16 cellular contexts compared by ENCODE assay signal in the genomic region with DNA sequence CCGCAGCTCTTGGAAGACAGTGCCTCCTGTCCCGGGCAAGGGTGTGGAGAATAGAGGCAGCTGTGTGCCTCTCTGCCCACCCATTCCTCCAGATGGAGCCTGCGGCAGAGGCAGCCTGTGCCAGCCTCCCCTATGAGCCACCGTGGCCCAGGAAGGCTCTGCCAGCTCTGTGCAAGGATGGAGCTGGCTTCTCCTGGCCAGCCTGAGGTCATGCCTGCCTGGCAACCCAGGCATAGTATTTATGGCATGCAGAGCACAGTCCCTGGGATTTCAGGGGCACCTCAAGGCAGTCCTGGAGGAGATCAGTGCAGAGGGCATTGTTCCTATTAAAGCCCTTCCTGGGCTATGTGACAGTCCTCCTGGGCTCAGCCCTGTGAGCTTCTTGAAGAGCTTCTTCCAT. TPM values are rescaled to one million over a fixed set of nuclear protein-coding genes. Genes with fewer than 3 reads are reported as not detected.
DNase-seq lines count a peak whose midpoint lies in the region; ATAC-seq and TF ChIP-seq lines count a peak whose summit lies in the region.
"Had no signal": no experiment of that assay in that cellular context is flagged by ENCODE, and none has a peak within 500 bp of the region (broad histone marks: within the 10 kb centered on the region; RNA-seq: fewer than 3 reads in every experiment).

No MANE protein-coding gene starts in this region.

- H3K4me1 ChIP-seq in adrenal gland (replicated peaks in 1 of 2): peaks cover 25 to 66% of the 10 kb centered on the region in 2 donors

- intact Hi-C loops in adrenal gland (cut with DNase I): loop anchor here (5.0 kb wide), 2 partner anchors 36 to 41 kb away; no protein-coding TSS in a partner anchor
- intact Hi-C loops in activated CD4-positive, alpha-beta memory T cell treated with anti-CD3 and anti-CD28 coated beads for 36 hours (cut with micrococcal nuclease): loop anchor here (1.0 kb wide), 1 partner anchor 43 kb away; no protein-coding TSS in a partner anchor

- CTCF ChIA-PET in activated CD4-positive, alpha-beta memory T cell treated with anti-CD3 and anti-CD28 coated beads for 36 hours (lab: Charles Lee): interaction anchor here (0.6 to 4.2 kb wide), 18 partner anchors 8 to 1057 kb away, joined by 3 to 34 read pairs (median 4); no protein-coding TSS in a partner anchor

- peak overlapping the region in 3 of 5 donors; percentile 86 to 94 (median 92) for H3K27ac ChIP-seq in adrenal gland
- H3K27ac ChIP-seq: BLaER1 had no signal

- no peak for TF ChIP-seq CTCF in adrenal gland (IDR thresholded peaks at IDR 0.05)
- no peak for TF ChIP-seq CTCF in GM13976 (IDR thresholded peaks at IDR 0.05; ENCODE audit: borderline replicate concordance, control extremely low read depth, extremely low read depth, insufficient read depth, missing control alignments)

- no peaks in the 10 kb centered on the region for H3K9me3 ChIP-seq in adrenal gland (replicated peaks in 1 of 3)
- H3K9me3 ChIP-seq: BLaER1 had no signal

- H3K4me1 Mint-ChIP-seq in activated CD4-positive, alpha-beta memory T cell treated with anti-CD3 and anti-CD28 coated beads for 36 hours (ENCODE audit: low read depth): no peaks in the 10 kb centered on the region

- H3K4me3 ChIP-seq in adrenal gland: peak overlapping the region in 1 of 4 donors; percentile 85
- H3K4me3 ChIP-seq: GM12878 had no signal

- ATAC-seq in GM19455 (IDR thresholded peaks at IDR 0.05; ENCODE audit: unreplicated experiment): no peak

- in situ Hi-C loops in GM13976 (cut with MboI; ENCODE audit: low sequenced_read_pairs, unreplicated experiment): no loop called here

- DNase-seq in C1 segment of cervical spinal cord (lab: John Stamatoyannopoulos, UW): peak in 10 of 14 donors; percentile 27 to 68 (median 46)
- peak in 3 of 7 donors; percentile 40 to 52 (median 42) for DNase-seq in adrenal gland
- DNase-seq in inferior parietal cortex (ENCODE audit: extremely low spot score): peak; percentile 29
- peak; percentile 62 for DNase-seq in putamen (ENCODE audit: low spot score)
- DNase-seq in activated CD4-positive, alpha-beta memory T cell treated with anti-CD3 and anti-CD28 coated beads for 36 hours: no peak
- DNase-seq in GM13976 (ENCODE audit: low spot score): no peak
- DNase-seq: GF-D8, HFFc6, NCI-H524 treated with DMSO at 0.1 percent for 48 hours had no signal

- POLR2A ChIA-PET in activated CD4-positive, alpha-beta memory T cell treated with anti-CD3 and anti-CD28 coated beads for 36 hours (lab: Charles Lee): no interaction called here

- TF ChIP-seq POLR2A in adrenal gland (IDR thresholded peaks at IDR 0.05): peak in 1 of 2 donors; percentile 17

- no peaks in the 10 kb centered on the region for H3K9me3 Mint-ChIP-seq in activated CD4-positive, alpha-beta memory T cell treated with anti-CD3 and anti-CD28 coated beads for 36 hours
- H3K9me3 Mint-ChIP-seq: activated naive CD8-positive, alpha-beta T cell treated with anti-CD3 and anti-CD28 coated beads for 36 hours; HFFc6; naive thymus-derived CD8-positive, alpha-beta T cell; stimulated activated naive B cell treated with anti-CD40 and anti-IgM and Interleukin-4, amounts not matched to agents 10 μg/mL and 1 μg/mL and 100 μg/mL, for 72 hours; WTC11 had no signal

- no peaks in the 10 kb centered on the region for H3K27me3 ChIP-seq in adrenal gland
- H3K27me3 ChIP-seq: BLaER1 had no signal

- no peaks in the 10 kb centered on the region for H3K36me3 Mint-ChIP-seq in activated CD4-positive, alpha-beta memory T cell treated with anti-CD3 and anti-CD28 coated beads for 36 hours
- H3K36me3 Mint-ChIP-seq: activated naive CD8-positive, alpha-beta T cell treated with anti-CD3 and anti-CD28 coated beads for 36 hours; naive thymus-derived CD8-positive, alpha-beta T cell; stimulated activated naive B cell treated with anti-CD40 and anti-IgM and Interleukin-4, amounts not matched to agents 10 μg/mL and 1 μg/mL and 100 μg/mL, for 72 hours; WTC11 had no signal

- H3K27ac Mint-ChIP-seq in activated CD4-positive, alpha-beta memory T cell treated with anti-CD3 and anti-CD28 coated beads for 36 hours: no peak overlapping the region
- H3K27ac Mint-ChIP-seq: activated naive CD8-positive, alpha-beta T cell treated with anti-CD3 and anti-CD28 coated beads for 36 hours; HFFc6; WTC11 had no signal

- no peak overlapping the region for H3K4me3 Mint-ChIP-seq in activated CD4-positive, alpha-beta memory T cell treated with anti-CD3 and anti-CD28 coated beads for 36 hours

- 43 to 60% (median 57%) methylated on average over 1 to 4 of the region's 4 CpGs for WGBS in adrenal gland, 4 donors

- no peaks in the 10 kb centered on the region for H3K36me3 ChIP-seq in adrenal gland (replicated peaks in 1 of 2)
- H3K36me3 ChIP-seq: BLaER1 had no signal

- peaks cover 22% of the 10 kb centered on the region for H3K27me3 Mint-ChIP-seq in activated CD4-positive, alpha-beta memory T cell treated with anti-CD3 and anti-CD28 coated beads for 36 hours

RNA-seq across cellular contexts. Expression of gene EPB41L1, which starts 1.5 kb away (rescaled TPM):
- total RNA-seq in adrenal gland: 100 to 1,000 TPM; 105 to 813 (median 190) TPM
- polyA plus RNA-seq in adrenal gland: 1,000 to 10,000 TPM in 1 of 3 donors, 10 to 100 TPM in 2; 29.8 to 1,154 (median 46.8) TPM
- total RNA-seq in activated CD4-positive, alpha-beta memory T cell treated with anti-CD3 and anti-CD28 coated beads for 36 hours: under 1 TPM; 0.36 to 0.88 TPM

Comparison
In these comparisons a context has a peak if more than half of its experiments do, and no peak if none do; other contexts are left out.
1. DNase-seq: peak in C1 segment of cervical spinal cord (10 of 14), inferior parietal cortex (single experiment) and putamen (single experiment); none in activated CD4-positive, alpha-beta memory T cell treated with anti-CD3 and anti-CD28 coated beads for 36 hours (single experiment) and GM13976 (single experiment).
2. RNA of gene EPB41L1, which starts 1.5 kb away (total RNA-seq): 105 to 813 TPM in adrenal gland; 0.36 to 0.88 TPM in activated CD4-positive, alpha-beta memory T cell treated with anti-CD3 and anti-CD28 coated beads for 36 hours; every median in the first group is over 10 times any median in the second.